Comparison of ENCODE assay signal across 14 cellular contexts in genomic region chr10:124713679-124714298, GRCh38. TPM values are rescaled to one million over a fixed set of nuclear protein-coding genes. Genes with fewer than 3 reads are reported as not detected.
DNase-seq lines count a peak whose midpoint lies in the region; ATAC-seq, FAIRE-seq and TF ChIP-seq lines count a peak whose summit lies in the region.
"Had no signal": no experiment of that assay in that cellular context is flagged by ENCODE, and none has a peak within 500 bp of the region (broad histone marks: within the 10 kb centered on the region; RNA-seq: fewer than 3 reads in every experiment).

No MANE protein-coding gene starts in this region.

- H3K4me1 ChIP-seq in neutrophil (ENCODE audit: control insufficient read depth in 1 of 2, insufficient read depth in 1 of 2, low read depth in 1 of 2, low read length in 1 of 2): peaks cover 83 to 84% of the 10 kb centered on the region in 2 experiments
- H3K4me1 ChIP-seq in MM.1S (ENCODE audit: low read length): 0 out of 2 replicates have a peak, but pooled peaks cover 6% of the 10 kb centered on the region

- no peak overlapping the region for H3K4me3 Mint-ChIP-seq in stimulated activated naive CD8-positive, alpha-beta T cell treated with anti-CD3 and anti-CD28 coated beads, Interleukin-15, Interleukin-2, amounts not matched to agents 100 ng/mL and 50 ng/mL, for 24 hours

- H3K4me1 Mint-ChIP-seq in stimulated activated naive CD8-positive, alpha-beta T cell treated with anti-CD3 and anti-CD28 coated beads, Interleukin-15, Interleukin-2, amounts not matched to agents 100 ng/mL and 50 ng/mL, for 24 hours (ENCODE audit: low read depth): peaks cover 86% of the 10 kb centered on the region

- H3K9me2 ChIP-seq in MM.1S (replicated peaks; ENCODE audit: insufficient read depth, low read length): no peaks in the 10 kb centered on the region

- H3K4me2 ChIP-seq in MM.1S (ENCODE audit: low read depth, low read length): no peak overlapping the region
- H3K4me2 ChIP-seq: PC-9 had no signal

- no peaks in the 10 kb centered on the region for H4K20me1 ChIP-seq in MM.1S (ENCODE audit: insufficient read depth, low read length)

- FAIRE-seq in RCC 7860 (lab: Jason Lieb, UNC): no peak

- no peak overlapping the region for H2AFZ ChIP-seq in MM.1S (ENCODE audit: low read length)
- H2AFZ ChIP-seq: PC-9 had no signal

- no peaks in the 10 kb centered on the region for H3K27me3 Mint-ChIP-seq in stimulated activated naive CD8-positive, alpha-beta T cell treated with anti-CD3 and anti-CD28 coated beads, Interleukin-15, Interleukin-2, amounts not matched to agents 100 ng/mL and 50 ng/mL, for 24 hours

- no peaks in the 10 kb centered on the region for H3F3A ChIP-seq in MM.1S (ENCODE audit: insufficient read depth, low read length)

- ATAC-seq in stimulated activated naive CD8-positive, alpha-beta T cell treated with anti-CD3 and anti-CD28 coated beads, Interleukin-15, Interleukin-2, amounts not matched to agents 100 U/mL and 50 U/mL, for 24 hours: no peak

- H3K79me2 ChIP-seq in MM.1S (ENCODE audit: low read length): peaks cover 77% of the 10 kb centered on the region

- peak overlapping the region in 57 of 59 donors; percentile 11 to 100 (median 97) for H3K27ac ChIP-seq in dorsolateral prefrontal cortex
- H3K27ac ChIP-seq in neutrophil: peak overlapping the region; percentile 54
- H3K27ac ChIP-seq in MM.1S (ENCODE audit: low read length): no peak overlapping the region
- H3K27ac ChIP-seq: PC-9 had no signal

- H3K27me3 ChIP-seq in dorsolateral prefrontal cortex (no peaks in the 10 kb centered on the region), neutrophil (no peaks in the 10 kb centered on the region), MM.1S (replicated peaks; ENCODE audit: insufficient read depth, low read length) (no peaks in the 10 kb centered on the region)

- H3K36me3 Mint-ChIP-seq in stimulated activated naive CD8-positive, alpha-beta T cell treated with anti-CD3 and anti-CD28 coated beads, Interleukin-15, Interleukin-2, amounts not matched to agents 100 ng/mL and 50 ng/mL, for 24 hours (ENCODE audit: low read depth): peaks cover 14% of the 10 kb centered on the region

- TF ChIP-seq CTCF in dorsolateral prefrontal cortex (IDR thresholded peaks at IDR 0.05 in 54 of 56, conservative IDR thresholded peaks at IDR 0.05 in 2 of 56; ENCODE audit: low read depth in 1 of 56, partially characterized antibody in 56 of 56): no peak
- TF ChIP-seq CTCF in neutrophil (IDR thresholded peaks at IDR 0.05): no peak
- TF ChIP-seq CTCF in MM.1S (IDR thresholded peaks at IDR 0.05; ENCODE audit: low read length): no peak

- H3K36me3 ChIP-seq in neutrophil (no peaks in the 10 kb centered on the region), MM.1S (replicated peaks; ENCODE audit: insufficient read depth, low read length) (no peaks in the 10 kb centered on the region)

- peak overlapping the region; percentile 18 for H3K27ac Mint-ChIP-seq in stimulated activated naive CD8-positive, alpha-beta T cell treated with anti-CD3 and anti-CD28 coated beads, Interleukin-15, Interleukin-2, amounts not matched to agents 100 ng/mL and 50 ng/mL, for 24 hours

- H3K4me3 ChIP-seq in dorsolateral prefrontal cortex: no peak overlapping the region
- no peak overlapping the region for H3K4me3 ChIP-seq in neutrophil (ENCODE audit: low read depth in 1 of 2, low read length in 1 of 2)
- H3K4me3 ChIP-seq in MM.1S (ENCODE audit: low read length): no peak overlapping the region
- H3K4me3 ChIP-seq: PC-9 had no signal

- no peaks in the 10 kb centered on the region for H3K9me3 ChIP-seq in neutrophil
- H3K9me3 ChIP-seq in MM.1S (replicated peaks; ENCODE audit: insufficient read depth, low read length): no peaks in the 10 kb centered on the region

- no peaks in the 10 kb centered on the region for H3K9me3 Mint-ChIP-seq in stimulated activated naive CD8-positive, alpha-beta T cell treated with anti-CD3 and anti-CD28 coated beads, Interleukin-15, Interleukin-2, amounts not matched to agents 100 ng/mL and 50 ng/mL, for 24 hours

- H3K9ac ChIP-seq in MM.1S (ENCODE audit: low read length): no peak overlapping the region

- no peak for DNase-seq in stimulated activated naive CD8-positive, alpha-beta T cell treated with anti-CD3 and anti-CD28 coated beads, Interleukin-15, Interleukin-2, amounts not matched to agents 100 U/mL and 50 U/mL, for 24 hours
- no peak for DNase-seq in dorsolateral prefrontal cortex
- DNase-seq in NAMALWA (ENCODE audit: low spot score): no peak
- no peak for DNase-seq in MM.1S
- DNase-seq in RCC 7860 (ENCODE audit: low spot score): no peak
- DNase-seq in GM19240 (ENCODE audit: insufficient read length, low spot score): no peak
- DNase-seq: amniotic stem cell; DMS79 treated with DMSO at 0.1 percent for 48 hours; Karpas-422; PC-9; retina; stimulated activated CD4-positive, alpha-beta T cell treated with anti-CD3 and anti-CD28 coated beads, Interleukin-4, amount 100 ng/mL, for 1 hour had no signal

- intact Hi-C loops in dorsolateral prefrontal cortex (cut with DNase I): no loop called here

RNA-seq across cellular contexts. Expression of gene FAM53B, which starts 30.4 kb away (rescaled TPM):
- total RNA-seq in dorsolateral prefrontal cortex: 100 to 1,000 TPM in 2 of 120 experiments, 10 to 100 TPM in 118; 30.6 to 142 (median 58.2) TPM
